In the genomic region with DNA sequence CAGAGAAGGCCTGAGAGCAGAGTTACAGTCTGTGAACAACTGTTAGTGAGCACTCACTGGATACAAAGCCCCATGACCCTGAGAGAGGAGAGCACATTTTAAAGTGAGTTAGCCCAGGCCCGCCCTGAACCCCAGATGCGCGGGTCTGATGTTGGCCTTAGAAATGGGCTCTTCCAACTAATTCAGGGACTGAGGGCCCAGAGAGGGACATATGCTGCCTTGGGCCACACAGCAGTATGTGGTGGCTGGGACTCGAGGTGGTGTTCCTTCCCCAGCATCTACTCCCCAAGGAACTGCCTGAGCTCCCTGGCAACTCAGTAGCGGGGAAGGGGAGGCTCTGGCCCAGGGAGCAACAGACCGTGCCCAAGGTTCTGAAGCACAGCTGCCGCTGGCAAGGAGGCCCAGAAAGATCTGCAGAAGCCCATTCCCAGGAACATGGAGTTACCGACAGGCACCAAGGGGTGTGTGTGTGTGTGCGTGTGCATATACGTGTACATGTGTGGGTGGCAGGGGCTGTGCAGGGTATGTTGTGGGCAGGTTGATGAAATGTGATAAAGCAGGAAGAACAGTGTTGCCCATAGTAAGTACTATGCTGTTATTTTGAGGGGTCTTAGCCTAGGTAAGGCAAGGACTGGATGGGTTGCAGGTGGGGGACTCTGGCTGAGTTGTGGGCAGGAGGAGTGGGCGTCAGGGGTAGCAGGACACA, we compare ENCODE assay signal across 9 cellular contexts. TPM values are rescaled to one million over a fixed set of nuclear protein-coding genes. Genes with fewer than 3 reads are reported as not detected.
DNase-seq lines count a peak whose midpoint lies in the region; ATAC-seq and TF ChIP-seq lines count a peak whose summit lies in the region.
"Had no signal": no experiment of that assay in that cellular context is flagged by ENCODE, and none has a peak within 500 bp of the region (broad histone marks: within the 10 kb centered on the region; RNA-seq: fewer than 3 reads in every experiment).

No MANE protein-coding gene starts in this region.

- ATAC-seq in upper lobe of right lung (no peak), GM21529 (IDR thresholded peaks at IDR 0.05; ENCODE audit: unreplicated experiment) (no peak)

- peaks cover 25% of the 10 kb centered on the region for H3K4me1 Mint-ChIP-seq in activated naive CD4-positive, alpha-beta T cell treated with anti-CD3 and anti-CD28 coated beads, Interleukin-2, amount 50 U/mL, for 24 hours
- H3K4me1 Mint-ChIP-seq in MCF 10A (ENCODE audit: insufficient read depth, unreplicated experiment) = peaks cover 62% of the 10 kb centered on the region

- no peaks in the 10 kb centered on the region for H3K9me3 ChIP-seq in mucosa of stomach (ENCODE audit: control insufficient read depth, low read length)
- no peaks in the 10 kb centered on the region for H3K9me3 ChIP-seq in upper lobe of right lung

- TF ChIP-seq CTCF in MCF 10A (IDR thresholded peaks at IDR 0.05; ENCODE audit: unreplicated experiment) (no peak), upper lobe of right lung (IDR thresholded peaks at IDR 0.05) (no peak)

- no peaks in the 10 kb centered on the region for H3K27me3 Mint-ChIP-seq in activated naive CD4-positive, alpha-beta T cell treated with anti-CD3 and anti-CD28 coated beads, Interleukin-2, amount 50 U/mL, for 24 hours
- no peaks in the 10 kb centered on the region for H3K27me3 Mint-ChIP-seq in MCF 10A (ENCODE audit: insufficient read depth, unreplicated experiment)

- H3K4me3 ChIP-seq in mucosa of stomach (ENCODE audit: low read length) = no peak overlapping the region
- no peak overlapping the region for H3K4me3 ChIP-seq in upper lobe of right lung

- peak overlapping the region; percentile 51 for H3K4me3 Mint-ChIP-seq in activated naive CD4-positive, alpha-beta T cell treated with anti-CD3 and anti-CD28 coated beads, Interleukin-2, amount 50 U/mL, for 24 hours
- peak overlapping the region; percentile 60 for H3K4me3 Mint-ChIP-seq in MCF 10A (ENCODE audit: unreplicated experiment)

- H3K27me3 ChIP-seq in mucosa of stomach (ENCODE audit: control insufficient read depth, insufficient read depth, low read length) (no peaks in the 10 kb centered on the region), upper lobe of right lung (peaks cover 4% of the 10 kb centered on the region)

- CTCF ChIA-PET in MCF 10A (lab: Yijun Ruan, JAX) = interaction anchor here (0.6 to 13.9 kb wide), 10 partner anchors 46 to 830 kb away, joined by 3 to 313 read pairs (median 4); no protein-coding TSS in a partner anchor

- no peak for DNase-seq in activated naive CD4-positive, alpha-beta T cell treated with Interleukin-2 at 50 U/mL for 16 hours
- DNase-seq in MCF 10A (ENCODE audit: unreplicated experiment) (no peak), upper lobe of right lung (no peak), NCI-H2171 (lab: John Stamatoyannopoulos, UW) (no peak), anterior cingulate cortex (lab: John Stamatoyannopoulos, UW) (no peak)
- DNase-seq: NCI-H2171 treated with DMSO at 0.1 percent for 48 hours had no signal

- no TSS peak for BruUV-seq in MCF 10A (replicated peaks; lab: Mats Ljungman, UMichigan)

- H3K27ac ChIP-seq in upper lobe of right lung = peak overlapping the region; percentile 37

- no peak overlapping the region for H3K27ac Mint-ChIP-seq in activated naive CD4-positive, alpha-beta T cell treated with anti-CD3 and anti-CD28 coated beads, Interleukin-2, amount 50 U/mL, for 24 hours
- H3K27ac Mint-ChIP-seq in MCF 10A (ENCODE audit: low read depth, unreplicated experiment) = peak overlapping the region; percentile 97

- H3K4me1 ChIP-seq in mucosa of stomach (ENCODE audit: control insufficient read depth, insufficient read depth, low read length) = peaks cover 89% of the 10 kb centered on the region
- peaks cover 49% of the 10 kb centered on the region for H3K4me1 ChIP-seq in upper lobe of right lung

- POLR2A ChIA-PET in MCF 10A (lab: Yijun Ruan, JAX) = interaction anchor here (1.0 to 13.5 kb wide), 7 partner anchors 129 to 798 kb away, joined by 3 to 373 read pairs (median 6); a partner anchor contains a TSS

- no peaks in the 10 kb centered on the region for H3K36me3 ChIP-seq in mucosa of stomach (ENCODE audit: control insufficient read depth, insufficient read depth, low read length)
- no peaks in the 10 kb centered on the region for H3K36me3 ChIP-seq in upper lobe of right lung

- H3K36me3 Mint-ChIP-seq in activated naive CD4-positive, alpha-beta T cell treated with anti-CD3 and anti-CD28 coated beads, Interleukin-2, amount 50 U/mL, for 24 hours = no peaks in the 10 kb centered on the region
- peaks cover 6% of the 10 kb centered on the region for H3K36me3 Mint-ChIP-seq in MCF 10A (ENCODE audit: insufficient read depth, unreplicated experiment)

- H3K9ac ChIP-seq in mucosa of stomach (ENCODE audit: low read length) = peak overlapping the region; percentile 40

- no peaks in the 10 kb centered on the region for H3K9me3 Mint-ChIP-seq in activated naive CD4-positive, alpha-beta T cell treated with anti-CD3 and anti-CD28 coated beads, Interleukin-2, amount 50 U/mL, for 24 hours
- no peaks in the 10 kb centered on the region for H3K9me3 Mint-ChIP-seq in MCF 10A (ENCODE audit: unreplicated experiment)

- intact Hi-C loops in MCF 10A (cut with micrococcal nuclease) (no loop called here), upper lobe of right lung (cut with DNase I) (no loop called here)

RNA-seq across cellular contexts. Expression of a gene that starts 40.5 kb away (rescaled TPM):
- total RNA-seq in MCF 10A (2022) = 27.4 and 52.3 TPM in 2 replicates
- total RNA-seq in upper lobe of right lung = 8.6 TPM
